ENCODE assay signal across 21 cellular contexts in the genomic region with DNA sequence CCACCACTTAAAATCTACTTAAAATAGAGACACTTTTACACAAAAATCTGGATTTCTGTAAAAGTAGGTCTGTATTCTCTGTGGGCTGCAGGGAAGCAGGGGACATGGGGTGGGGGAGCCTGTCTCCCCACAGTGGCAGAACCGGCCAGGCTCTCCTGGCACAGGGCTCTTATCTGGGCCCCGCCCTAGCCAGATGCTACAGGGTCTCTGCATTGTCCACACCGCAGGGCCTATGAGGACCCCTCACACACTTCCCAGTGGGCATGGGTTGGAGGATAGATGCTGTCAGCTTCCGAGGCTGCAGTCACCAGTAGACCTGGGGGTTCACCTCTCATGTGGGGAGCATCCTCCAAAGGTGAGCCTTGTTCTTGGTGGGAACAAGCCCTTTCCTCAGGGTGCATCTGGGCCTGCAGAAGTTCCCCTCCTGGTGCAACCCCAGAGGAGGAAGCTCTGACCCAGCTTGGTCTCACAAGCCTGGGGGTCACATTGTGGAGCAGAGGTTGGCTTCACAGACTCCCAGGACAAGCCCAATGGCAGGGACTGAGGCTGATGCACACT. TPM values are rescaled to one million over a fixed set of nuclear protein-coding genes. Genes with fewer than 3 reads are reported as not detected.
DNase-seq lines count a peak whose midpoint lies in the region; ATAC-seq, FAIRE-seq and TF ChIP-seq lines count a peak whose summit lies in the region.
"Had no signal": no experiment of that assay in that cellular context is flagged by ENCODE, and none has a peak within 500 bp of the region (broad histone marks: within the 10 kb centered on the region; RNA-seq: fewer than 3 reads in every experiment).

No MANE protein-coding gene starts in this region.

- H3K36me3 ChIP-seq in colonic mucosa (no peaks in the 10 kb centered on the region), small intestine (ENCODE audit: control insufficient read depth in 2 of 2, insufficient read depth in 2 of 2, low read length in 2 of 2) (no peaks in the 10 kb centered on the region)
- H3K36me3 ChIP-seq: HAP-1 had no signal

- 57 to 78% (median 62%) methylated on average over 4 of the region's 4 CpGs for WGBS in small intestine, 3 donors

- peak; percentile 11 for DNase-seq in activated CD4-positive, CD25-positive, alpha-beta regulatory T cell treated with anti-CD3 and anti-CD28 coated beads, Interleukin-2, amount 50 U/mL, for 72 hours
- DNase-seq in natural killer cell treated with Interleukin-12 subunit alpha and Interleukin-12 subunit beta and Interleukin-15 and Interleukin-18, amount 100 ng/mL, for 72 hours (ENCODE audit: low spot score) = peak; percentile 37
- no peak for DNase-seq in natural killer cell
- DNase-seq in omental fat pad (ENCODE audit: low spot score) = peak; percentile 18
- DNase-seq in colonic mucosa = no peak
- DNase-seq in small intestine = no peak
- DNase-seq: CD8-positive, alpha-beta T cell; COR-L47; DMS153; DMS79 treated with DMSO at 0.1 percent for 48 hours; EL; GOT3 had no signal

- no peak overlapping the region for H3K9ac ChIP-seq in colonic mucosa (ENCODE audit: low read depth in 2 of 2, low read length in 2 of 2)

- H3K4me1 Mint-ChIP-seq in natural killer cell treated with Interleukin-12 subunit alpha and Interleukin-12 subunit beta and Interleukin-15 and Interleukin-18, amount 100 ng/mL, for 72 hours (ENCODE audit: low read depth in 2 of 2) = no peaks in the 10 kb centered on the region
- no peaks in the 10 kb centered on the region for H3K4me1 Mint-ChIP-seq in natural killer cell
- H3K4me1 Mint-ChIP-seq: CD14-positive monocyte had no signal

- no peaks in the 10 kb centered on the region for H3K9me3 Mint-ChIP-seq in natural killer cell treated with Interleukin-12 subunit alpha and Interleukin-12 subunit beta and Interleukin-15 and Interleukin-18, amount 100 ng/mL, for 72 hours
- no peaks in the 10 kb centered on the region for H3K9me3 Mint-ChIP-seq in natural killer cell
- H3K9me3 Mint-ChIP-seq: CD14-positive monocyte; CD8-positive, alpha-beta T cell had no signal

- H3K27ac Mint-ChIP-seq in natural killer cell treated with Interleukin-12 subunit alpha and Interleukin-12 subunit beta and Interleukin-15 and Interleukin-18, amount 100 ng/mL, for 72 hours = no peak overlapping the region
- H3K27ac Mint-ChIP-seq in natural killer cell = no peak overlapping the region
- H3K27ac Mint-ChIP-seq: CD8-positive, alpha-beta T cell had no signal

- H3K4me3 ChIP-seq in colonic mucosa (no peak overlapping the region), small intestine (ENCODE audit: low read depth in 1 of 2, low read length in 2 of 2) (no peak overlapping the region)
- H3K4me3 ChIP-seq: HAP-1 had no signal

- H3K27ac ChIP-seq in colonic mucosa (no peak overlapping the region), small intestine (ENCODE audit: low read depth in 1 of 2, low read length in 1 of 2) (no peak overlapping the region)
- H3K27ac ChIP-seq: 22Rv1 had no signal

- H3K27me3 Mint-ChIP-seq in natural killer cell treated with Interleukin-12 subunit alpha and Interleukin-12 subunit beta and Interleukin-15 and Interleukin-18, amount 100 ng/mL, for 72 hours = peaks cover 0 to 2% of the 10 kb centered on the region in 2 donors
- H3K27me3 Mint-ChIP-seq in natural killer cell (ENCODE audit: low read depth in 2 of 2) = peaks cover 0 to 2% of the 10 kb centered on the region in 2 donors

- H3K36me3 Mint-ChIP-seq in natural killer cell treated with Interleukin-12 subunit alpha and Interleukin-12 subunit beta and Interleukin-15 and Interleukin-18, amount 100 ng/mL, for 72 hours = no peaks in the 10 kb centered on the region
- no peaks in the 10 kb centered on the region for H3K36me3 Mint-ChIP-seq in natural killer cell
- H3K36me3 Mint-ChIP-seq: CD14-positive monocyte; CD8-positive, alpha-beta T cell had no signal

- no peaks in the 10 kb centered on the region for H3K9me3 ChIP-seq in colonic mucosa
- no peaks in the 10 kb centered on the region for H3K9me3 ChIP-seq in small intestine (ENCODE audit: control insufficient read depth, low read depth)
- H3K9me3 ChIP-seq: HAP-1 had no signal

- FAIRE-seq in small intestine (lab: Jason Lieb, UNC) = no peak
- FAIRE-seq: D721Med, G401.6, GM12891 had no signal

- no peak overlapping the region for H3K4me3 Mint-ChIP-seq in natural killer cell treated with Interleukin-12 subunit alpha and Interleukin-12 subunit beta and Interleukin-15 and Interleukin-18, amount 100 ng/mL, for 72 hours
- no peak overlapping the region for H3K4me3 Mint-ChIP-seq in natural killer cell
- H3K4me3 Mint-ChIP-seq: CD14-positive monocyte; CD8-positive, alpha-beta T cell had no signal

- intact Hi-C loops in natural killer cell (cut with micrococcal nuclease) (no loop called here), colonic mucosa (cut with DNase I) (no loop called here)

- no peaks in the 10 kb centered on the region for H3K4me1 ChIP-seq in colonic mucosa
- peaks cover 0 to 2% of the 10 kb centered on the region in 2 donors for H3K4me1 ChIP-seq in small intestine (ENCODE audit: control insufficient read depth in 2 of 2, insufficient read depth in 1 of 2, low read depth in 1 of 2, low read length in 1 of 2)
- H3K4me1 ChIP-seq: HAP-1 had no signal

- TF ChIP-seq CTCF in natural killer cell (IDR thresholded peaks at IDR 0.05) = no peak
- no peak for TF ChIP-seq CTCF in omental fat pad (IDR thresholded peaks at IDR 0.05)
- TF ChIP-seq CTCF in colonic mucosa (IDR thresholded peaks at IDR 0.05) = no peak

- H3K27me3 ChIP-seq in colonic mucosa = no peaks in the 10 kb centered on the region
- no peaks in the 10 kb centered on the region for H3K27me3 ChIP-seq in small intestine (ENCODE audit: control insufficient read depth in 2 of 2, insufficient read depth in 2 of 2, low read length in 2 of 2)

- no peak for ATAC-seq in activated CD4-positive, CD25-positive, alpha-beta regulatory T cell treated with anti-CD3 and anti-CD28 coated beads, Interleukin-2, amount 50 U/mL, for 24 hours
- ATAC-seq in natural killer cell treated with Interleukin-12 subunit alpha and Interleukin-12 subunit beta and Interleukin-15 and Interleukin-18, amount 100 ng/mL, for 72 hours = no peak
- ATAC-seq in natural killer cell = no peak
- no peak for ATAC-seq in omental fat pad (ENCODE audit: low FRiP score)
- ATAC-seq in HG03159 (IDR thresholded peaks at IDR 0.05; ENCODE audit: unreplicated experiment) = no peak
- ATAC-seq: CD8-positive, alpha-beta T cell had no signal

RNA-seq across cellular contexts. Expression of gene MYL7, which starts 15.4 kb away (rescaled TPM):
- not detected for total RNA-seq in natural killer cell treated with Interleukin-12 subunit alpha and Interleukin-12 subunit beta and Interleukin-15 and Interleukin-18, amount 100 ng/mL, for 72 hours
- not detected for total RNA-seq in natural killer cell
- not detected for total RNA-seq in omental fat pad
- 1 to 10 TPM in 1 of 2 donors, not detected in 1; 2.2 TPM for total RNA-seq in colonic mucosa
- polyA plus RNA-seq in small intestine = 10 to 100 TPM in 1 of 3 donors, under 1 TPM in 1, not detected in 1; 0.36 to 13.5 TPM
- total RNA-seq: A673; CD8-positive, alpha-beta T cell had no signal
- polyA plus RNA-seq: CD14-positive monocyte had no signal

RNA-seq across cellular contexts. Expression of gene GCK, which starts 32.7 kb away (rescaled TPM):
- total RNA-seq in natural killer cell treated with Interleukin-12 subunit alpha and Interleukin-12 subunit beta and Interleukin-15 and Interleukin-18, amount 100 ng/mL, for 72 hours = under 1 TPM in 1 of 2 donors, not detected in 1; 0.24 TPM
- total RNA-seq in natural killer cell (not detected), omental fat pad (1 to 10 TPM in 2 of 4 donors, under 1 TPM in 2; 0.38 to 3.9 (median 1.1) TPM), colonic mucosa (under 1 TPM; 0.17 to 0.19 TPM)
- under 1 TPM in 1 of 3 donors, not detected in 2; 0.85 TPM for polyA plus RNA-seq in small intestine
- total RNA-seq: A673 had no signal
- polyA plus RNA-seq: CD14-positive monocyte had no signal

RNA-seq across cellular contexts. Expression of gene POLD2, which starts 33.2 kb away (rescaled TPM):
- total RNA-seq in natural killer cell treated with Interleukin-12 subunit alpha and Interleukin-12 subunit beta and Interleukin-15 and Interleukin-18, amount 100 ng/mL, for 72 hours = 100 to 1,000 TPM; 101 to 229 TPM
- total RNA-seq in natural killer cell = 10 to 100 TPM; 30.1 to 38.3 (median 38.1) TPM
- 10 to 100 TPM; 41.9 to 71.3 (median 44.2) TPM for total RNA-seq in omental fat pad
- 100 to 1,000 TPM in 1 of 2 donors, 10 to 100 TPM in 1; 54.8 to 161 TPM for total RNA-seq in colonic mucosa
- 10 to 100 TPM; 13.6 to 82.4 (median 27.3) TPM for polyA plus RNA-seq in small intestine

RNA-seq across cellular contexts. Expression of gene YKT6, which starts 44.2 kb away (rescaled TPM):
- total RNA-seq in natural killer cell treated with Interleukin-12 subunit alpha and Interleukin-12 subunit beta and Interleukin-15 and Interleukin-18, amount 100 ng/mL, for 72 hours = 10 to 100 TPM; 93.1 to 99.3 TPM
- total RNA-seq in natural killer cell = 100 to 1,000 TPM in 1 of 3 donors, 10 to 100 TPM in 2; 72.4 to 107 (median 87.1) TPM
- 10 to 100 TPM; 48.3 to 75.8 (median 54.4) TPM for total RNA-seq in omental fat pad
- 100 to 1,000 TPM in 1 of 2 donors, 10 to 100 TPM in 1; 83.0 to 103 TPM for total RNA-seq in colonic mucosa
- polyA plus RNA-seq in small intestine = 10 to 100 TPM; 60.4 to 73.7 (median 68.1) TPM

RNA-seq across cellular contexts. Expression of gene AEBP1, which starts 52.4 kb away (rescaled TPM):
- 1 to 10 TPM; 1.0 to 2.4 TPM for total RNA-seq in natural killer cell treated with Interleukin-12 subunit alpha and Interleukin-12 subunit beta and Interleukin-15 and Interleukin-18, amount 100 ng/mL, for 72 hours
- total RNA-seq in natural killer cell (1 to 10 TPM; 3.3 to 9.0 (median 6.4) TPM), omental fat pad (100 to 1,000 TPM in 3 of 4 donors, 10 to 100 TPM in 1; 64.9 to 209 (median 163) TPM), colonic mucosa (10 to 100 TPM; 21.4 to 30.4 TPM)
- polyA plus RNA-seq in small intestine = 10 to 100 TPM in 1 of 3 donors, 1 to 10 TPM in 2; 1.3 to 34.8 (median 3.0) TPM
- polyA plus RNA-seq: CD14-positive monocyte had no signal

Comparison
In these comparisons a context has a peak if more than half of its experiments do, and no peak if none do; other contexts are left out.
1. DNase-seq: peak in activated CD4-positive, CD25-positive, alpha-beta regulatory T cell treated with anti-CD3 and anti-CD28 coated beads, Interleukin-2, amount 50 U/mL, for 72 hours (single experiment), natural killer cell treated with Interleukin-12 subunit alpha and Interleukin-12 subunit beta and Interleukin-15 and Interleukin-18, amount 100 ng/mL, for 72 hours (single experiment) and omental fat pad (single experiment); none in natural killer cell (single experiment), colonic mucosa (single experiment) and small intestine (single experiment).